8 cellular contexts compared by ENCODE assay signal in genomic region chr12:66129934-66130266, GRCh38. TPM values are rescaled to one million over a fixed set of nuclear protein-coding genes. Genes with fewer than 3 reads are reported as not detected.
A peak's percentile ranks its signal among the peaks of the same experiment; 100 is the strongest.
DNase-seq lines count a peak whose midpoint lies in the region; TF ChIP-seq lines count a peak whose summit lies in the region.

No MANE protein-coding gene starts in this region.

- H3K27me3 Mint-ChIP-seq in activated naive CD8-positive, alpha-beta T cell treated with anti-CD3 and anti-CD28 coated beads for 36 hours: no peaks in the 10 kb centered on the region

- H3K27ac Mint-ChIP-seq in activated naive CD8-positive, alpha-beta T cell treated with anti-CD3 and anti-CD28 coated beads for 36 hours: peak overlapping the region; percentile 97

- H3K27ac ChIP-seq in stomach smooth muscle (ENCODE audit: low read length): peak overlapping the region; percentile 37

- DNase-seq in AG09309 (ENCODE audit: low read depth) (no peak), HAP-1 (ENCODE audit: low spot score in 2 of 2) (no peak), iPS-NIHi7 (ENCODE audit: extremely low spot score) (peak; percentile 13), OCI-M2 (lab: John Stamatoyannopoulos, UW; ENCODE audit: unreplicated experiment) (no peak)
- no peak for DNase-seq in activated naive CD8-positive, alpha-beta T cell treated with anti-CD3 and anti-CD28 coated beads for 36 hours
- DNase-seq in stimulated activated CD4-positive, alpha-beta T cell treated with anti-CD3 and anti-CD28 coated beads, Interleukin-2, amount 100 ng/mL, for 24 hours: no peak
- no peak for DNase-seq in activated effector memory CD4-positive, alpha-beta T cell treated with Interleukin-2 at 50 U/mL for 16 hours

- H3K36me3 Mint-ChIP-seq in activated naive CD8-positive, alpha-beta T cell treated with anti-CD3 and anti-CD28 coated beads for 36 hours: peaks cover 56% of the 10 kb centered on the region

- H3K4me3 ChIP-seq in AG09309 (ENCODE audit: control insufficient read depth, low read depth, low read length) (peak overlapping the region; percentile 61), HAP-1 (peak overlapping the region; percentile 71), stomach smooth muscle (ENCODE audit: low read length in 2 of 2) (peak overlapping the region; percentile 87 to 99)

- peak overlapping the region; percentile 85 for H3K4me3 Mint-ChIP-seq in activated naive CD8-positive, alpha-beta T cell treated with anti-CD3 and anti-CD28 coated beads for 36 hours

- H3K9ac ChIP-seq in stomach smooth muscle (ENCODE audit: low read length in 2 of 2): peak overlapping the region; percentile 83 to 89

- peaks cover 5% of the 10 kb centered on the region; the same call in 1 of the 2 replicates for H3K4me1 ChIP-seq in HAP-1
- peaks cover 7% of the 10 kb centered on the region for H3K4me1 ChIP-seq in stomach smooth muscle (ENCODE audit: control insufficient read depth, insufficient read depth, low read length)

- no peaks in the 10 kb centered on the region for H3K9me3 ChIP-seq in HAP-1
- no peaks in the 10 kb centered on the region for H3K9me3 ChIP-seq in stomach smooth muscle (ENCODE audit: control insufficient read depth in 2 of 2, low read length in 2 of 2)

- no peak for TF ChIP-seq CTCF in AG09309 (IDR thresholded peaks at IDR 0.05; ENCODE audit: control insufficient read depth, insufficient read depth, low read depth, low read length, missing control alignments)

- H3K27me3 ChIP-seq in HAP-1 (ENCODE audit: low read depth) (no peaks in the 10 kb centered on the region), stomach smooth muscle (ENCODE audit: control insufficient read depth in 1 of 2, insufficient read depth in 2 of 2, low read length in 2 of 2) (no peaks in the 10 kb centered on the region)

- H3K9me3 Mint-ChIP-seq in activated naive CD8-positive, alpha-beta T cell treated with anti-CD3 and anti-CD28 coated beads for 36 hours: no peaks in the 10 kb centered on the region

- H3K36me3 ChIP-seq in HAP-1 (replicated peaks) (peaks cover 33% of the 10 kb centered on the region), stomach smooth muscle (ENCODE audit: control insufficient read depth in 2 of 2, insufficient read depth in 2 of 2, low read length in 2 of 2) (peaks cover 7 to 13% of the 10 kb centered on the region in 2 donors)

- in situ Hi-C loops in HAP-1 (cut with MboI; ENCODE audit: low sequenced_read_pairs): no loop called here

- peaks cover 47% of the 10 kb centered on the region for H3K4me1 Mint-ChIP-seq in activated naive CD8-positive, alpha-beta T cell treated with anti-CD3 and anti-CD28 coated beads for 36 hours

RNA-seq across cellular contexts. Expression of gene LLPH, which starts 0.7 kb away (rescaled TPM):
- total RNA-seq in activated naive CD8-positive, alpha-beta T cell treated with anti-CD3 and anti-CD28 coated beads for 36 hours: 10 to 100 TPM; 51.7 to 56.0 TPM

RNA-seq across cellular contexts. Expression of gene TMBIM4, which starts 39.9 kb away (rescaled TPM):
- 10 to 100 TPM; 38.8 to 39.4 TPM for total RNA-seq in activated naive CD8-positive, alpha-beta T cell treated with anti-CD3 and anti-CD28 coated beads for 36 hours

RNA-seq across cellular contexts. Expression of gene IRAK3, which starts 59.1 kb away (rescaled TPM):
- under 1 TPM; 0.30 to 0.33 TPM for total RNA-seq in activated naive CD8-positive, alpha-beta T cell treated with anti-CD3 and anti-CD28 coated beads for 36 hours
